Comparison of ENCODE assay signal across 13 cellular contexts in genomic region chr15:101115887-101116680, GRCh38.
A peak's percentile ranks its signal among the peaks of the same experiment; 100 is the strongest.
DNase-seq lines count a peak whose midpoint lies in the region; ATAC-seq and TF ChIP-seq lines count a peak whose summit lies in the region.
"Had no signal": no experiment of that assay in that cellular context is flagged by ENCODE, and none has a peak within 500 bp of the region (broad histone marks: within the 10 kb centered on the region; RNA-seq: fewer than 3 reads in every experiment).

No MANE protein-coding gene starts in this region.

- no peak overlapping the region for H3K4me3 ChIP-seq in right atrium auricular region
- H3K4me3 ChIP-seq in aorta (ENCODE audit: low read length in 2 of 2): no peak overlapping the region

- intact Hi-C loops in Right ventricle myocardium inferior (cut with DNase I) (no loop called here), aorta (cut with DNase I) (no loop called here)

- peak overlapping the region; percentile 65 for H3K27ac Mint-ChIP-seq in chondrocyte (ENCODE audit: unreplicated experiment)

- H3K4me1 Mint-ChIP-seq in chondrocyte (ENCODE audit: low read depth): peaks cover 20% of the 10 kb centered on the region

- H3K36me3 Mint-ChIP-seq in chondrocyte (ENCODE audit: low read depth): no peaks in the 10 kb centered on the region
- H3K36me3 Mint-ChIP-seq: immature natural killer cell had no signal

- H3K36me3 ChIP-seq in right atrium auricular region (no peaks in the 10 kb centered on the region), aorta (ENCODE audit: control insufficient read depth in 1 of 2, insufficient read depth in 2 of 2, low read length in 1 of 2) (no peaks in the 10 kb centered on the region)

- no peaks in the 10 kb centered on the region for H3K27me3 ChIP-seq in right atrium auricular region
- no peaks in the 10 kb centered on the region for H3K27me3 ChIP-seq in aorta (ENCODE audit: control insufficient read depth in 1 of 2, insufficient read depth in 2 of 2, low read length in 1 of 2)

- H3K27ac ChIP-seq in right atrium auricular region (peak overlapping the region in 1 of 2 donors; percentile 45), aorta (ENCODE audit: low read depth in 1 of 2, low read length in 2 of 2) (no peak overlapping the region)

- peak; percentile 77 for DNase-seq in Right ventricle myocardium inferior (ENCODE audit: missing footprints)
- DNase-seq in right atrium auricular region (ENCODE audit: low spot score): no peak
- no peak for DNase-seq in chondrocyte (ENCODE audit: low spot score)
- DNase-seq in myocyte (ENCODE audit: low read depth): peak; percentile 83
- DNase-seq in aorta: peak; percentile 78 to 82
- no peak for DNase-seq in NCI-H748 (lab: John Stamatoyannopoulos, UW; ENCODE audit: unreplicated experiment)
- DNase-seq: activated CD4-positive, CD25-positive, alpha-beta regulatory T cell; AML-193; central memory CD4-positive, alpha-beta T cell; immature natural killer cell; NCI-H2107 had no signal

- 58 to 70% methylated on average over 17 of the region's 17 CpGs for WGBS in aorta, 2 donors

- H3K27me3 Mint-ChIP-seq in chondrocyte (ENCODE audit: low read depth): peaks cover 3% of the 10 kb centered on the region

- H3K9me3 Mint-ChIP-seq in chondrocyte (ENCODE audit: low read depth): no peaks in the 10 kb centered on the region
- H3K9me3 Mint-ChIP-seq: immature natural killer cell had no signal

- H3K9me3 ChIP-seq in right atrium auricular region (no peaks in the 10 kb centered on the region), aorta (ENCODE audit: control insufficient read depth, low read length) (no peaks in the 10 kb centered on the region)

- H3K4me1 ChIP-seq in right atrium auricular region (peaks cover 0 to 11% of the 10 kb centered on the region in 2 donors), aorta (ENCODE audit: control insufficient read depth in 1 of 2, insufficient read depth in 2 of 2, low read length in 2 of 2) (no peaks in the 10 kb centered on the region)

- TF ChIP-seq CTCF in right atrium auricular region (IDR thresholded peaks at IDR 0.05): no peak
- no peak for TF ChIP-seq CTCF in chondrocyte (IDR thresholded peaks at IDR 0.05)

- H3K4me3 Mint-ChIP-seq in chondrocyte (ENCODE audit: unreplicated experiment): no peak overlapping the region
- H3K4me3 Mint-ChIP-seq: immature natural killer cell had no signal

- peak; percentile 67 for ATAC-seq in Right ventricle myocardium inferior
- ATAC-seq in aorta (ENCODE audit: low FRiP score): peak; percentile 59
- no peak for ATAC-seq in HG03469 (IDR thresholded peaks at IDR 0.05; ENCODE audit: unreplicated experiment)
- ATAC-seq in HG03196 (IDR thresholded peaks at IDR 0.05; ENCODE audit: unreplicated experiment): no peak

Comparison
In these comparisons a context has a peak if more than half of its experiments do, and no peak if none do; other contexts are left out.
1. DNase-seq: peak in Right ventricle myocardium inferior (single experiment), myocyte (single experiment) and aorta (2 of 2); none in right atrium auricular region (single experiment), chondrocyte (single experiment) and NCI-H748 (single experiment).
2. ATAC-seq: peak in Right ventricle myocardium inferior (single experiment) and aorta (single experiment); none in HG03469 (single experiment) and HG03196 (single experiment).